In the genomic region with DNA sequence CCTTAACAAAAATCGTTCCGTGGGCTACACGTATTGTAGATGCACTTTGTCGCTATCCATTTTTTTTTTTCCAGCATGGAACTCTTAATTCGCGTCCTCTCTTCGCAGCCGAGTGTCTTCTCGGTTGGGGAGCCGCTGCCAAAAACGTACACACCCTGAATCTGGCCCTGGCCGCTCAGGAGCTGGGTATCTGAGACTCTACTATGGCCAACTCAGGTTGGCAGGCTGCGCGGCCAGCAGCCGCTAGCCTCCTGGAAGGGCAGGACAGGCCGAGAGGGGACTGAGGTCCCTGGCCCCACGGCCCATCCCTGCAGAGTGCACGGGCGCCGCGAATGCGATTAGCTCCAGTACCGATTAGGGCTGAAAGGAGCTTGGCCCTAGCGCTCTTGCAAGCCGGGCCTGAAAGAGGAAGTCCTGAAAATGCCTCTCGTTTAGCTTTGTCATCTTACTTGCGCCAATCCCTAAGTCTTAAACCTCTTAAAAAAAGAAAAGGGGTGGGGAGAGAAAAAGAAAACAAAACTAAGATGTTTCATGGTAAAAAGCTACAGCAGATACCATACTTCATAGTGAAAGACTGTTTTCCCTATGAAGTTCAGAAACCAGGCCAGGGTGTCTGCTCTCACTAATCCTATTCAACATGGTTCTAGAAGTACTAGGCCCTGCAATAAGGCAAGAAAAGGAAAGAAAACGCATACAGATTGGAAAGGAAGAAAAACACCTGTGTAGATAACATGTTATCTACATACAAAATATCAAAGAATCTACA, we compare ENCODE assay signal across 8 cellular contexts.
A peak's percentile ranks its signal among the peaks of the same experiment; 100 is the strongest.
DNase-seq lines count a peak whose midpoint lies in the region; ATAC-seq, FAIRE-seq and TF ChIP-seq lines count a peak whose summit lies in the region.

No MANE protein-coding gene starts in this region.

- TF ChIP-seq POLR2A in GM18951 (IDR thresholded peaks at IDR 0.05; ENCODE audit: extremely low read depth, insufficient read depth, insufficient read length) (peak; percentile 62), GM12878 (IDR thresholded peaks at IDR 0.05; ENCODE audit: low read depth, low read length) (peak; percentile 92)

- H3K4me2 ChIP-seq in GM12878 (ENCODE audit: control insufficient read depth, insufficient read depth), result peak overlapping the region; percentile 95

- H3K27me3 ChIP-seq in GM12878 (replicated peaks in 1 of 2; ENCODE audit: control insufficient read depth in 2 of 2, insufficient read depth in 2 of 2, low read length in 1 of 2), result no peaks in the 10 kb centered on the region; a peak in 1 of 4 replicates

- POLR2A ChIA-PET in GM12878 (lab: Charles Lee), result interaction anchor here (0.6 to 2.4 kb wide), 10 partner anchors 13 to 1786 kb away, joined by 3 to 18 read pairs (median 4); a partner anchor contains a TSS

- no peaks in the 10 kb centered on the region for H4K20me1 ChIP-seq in GM12878 (ENCODE audit: control insufficient read depth, insufficient read depth)

- 2% methylated on average over 28 of the region's 28 CpGs for WGBS in GM12878 (ENCODE audit: insufficient coverage, insufficient replicate concordance, low lambda C conversion rate, missing lambda C conversion rate)

- peak; percentile 53 for ATAC-seq in HG03139 (IDR thresholded peaks at IDR 0.05; ENCODE audit: unreplicated experiment)
- peak; percentile 85 for ATAC-seq in GM12878

- FAIRE-seq in GM12878 (lab: Jason Lieb, UNC), result no peak

- intact Hi-C loops in GM12878 (cut with micrococcal nuclease; ENCODE audit: unreplicated experiment), result loop anchor here (1.0 to 5.0 kb wide), 6 partner anchors 62 to 266 kb away; a partner anchor contains a TSS

- no peaks in the 10 kb centered on the region for H3K36me3 ChIP-seq in GM12878 (ENCODE audit: control insufficient read depth in 2 of 2, insufficient read depth in 2 of 2, low read length in 1 of 2)

- BruUV-seq in GM12878 (replicated peaks; lab: Mats Ljungman, UMichigan), result no TSS peak

- peak overlapping the region; percentile 77 for H3K4me3 ChIP-seq in GM12878

- peak overlapping the region; percentile 90 for H3K27ac ChIP-seq in GM12878 (ENCODE audit: control insufficient read depth, insufficient read depth)

- in situ Hi-C loops in ACHN (cut with HindIII; ENCODE audit: low pct_ligation_motif_present, low pct_unique_long_range_greater_than_20kb, low sequenced_read_pairs) (no loop called here), GM18951 (cut with MboI; ENCODE audit: low sequenced_read_pairs, unreplicated experiment) (no loop called here), GM12878 (cut with MboI) (no loop called here)

- RAD21 ChIA-PET in GM12878 (lab: Charles Lee; ENCODE audit: unreplicated experiment), result interaction anchor here (0.6 to 4.9 kb wide), 16 partner anchors 37 to 317 kb away, joined by 3 to 38 read pairs (median 6); a partner anchor contains a TSS

- H3K79me2 ChIP-seq in GM12878 (ENCODE audit: control insufficient read depth, insufficient read depth, low read length), result peaks cover 7% of the 10 kb centered on the region

- peaks cover 9% of the 10 kb centered on the region for H3K4me1 ChIP-seq in GM12878 (ENCODE audit: control insufficient read depth, insufficient read depth, low read length)

- CTCF ChIA-PET in GM12878 (lab: Yijun Ruan, JAX), result interaction anchor here (0.7 to 4.7 kb wide), 28 partner anchors 10 to 389 kb away, joined by 3 to 40 read pairs (median 4); a partner anchor contains a TSS

- SMC1A ChIA-PET in GM12878 (lab: Charles Lee; ENCODE audit: uncharacterized antibody, unreplicated experiment), result interaction anchor here (0.8 to 2.1 kb wide), 17 partner anchors 23 to 406 kb away, joined by 3 to 7 read pairs (median 4); a partner anchor contains a TSS

- no peak for TF ChIP-seq CTCF in GM12878 (IDR thresholded peaks at IDR 0.05 in 2 of 3, conservative IDR thresholded peaks at IDR 0.05 in 1 of 3; ENCODE audit: control insufficient read depth in 2 of 3, extremely low read depth in 1 of 3, insufficient read depth in 1 of 3, low read depth in 3 of 3, low read length in 3 of 3)

- peak overlapping the region; percentile 77 for H2AFZ ChIP-seq in GM12878 (ENCODE audit: control insufficient read depth, low read depth, low read length)

- no peak for TF ChIP-seq RAD21 in GM12878 (IDR thresholded peaks at IDR 0.05; ENCODE audit: insufficient read depth, low read depth, low read length)

- peak overlapping the region; percentile 81 for H3K9ac ChIP-seq in GM12878 (ENCODE audit: control insufficient read depth, insufficient read depth, low read length)

- DNase-seq in ACHN, result peak; percentile 30
- DNase-seq in T-helper 2 cell, result peak; percentile 16 to 92 (median 45)
- DNase-seq in GM12878 (ENCODE audit: low read depth, low spot score), result peak; percentile 77
- peak; percentile 31 for DNase-seq in iPS-NIHi11 (ENCODE audit: low spot score)
- DNase-seq in stimulated activated CD4-positive, alpha-beta T cell treated with anti-CD3 and anti-CD28 coated beads, Interleukin-12 subunit alpha, Interleukin-12 subunit beta, amount 100 ng/mL, for 48 hours (ENCODE audit: low read depth in 2 of 3, low spot score in 1 of 3), result peak in 2 of 3 donors; percentile 19 to 45
- DNase-seq in NCI-H1694 treated with DMSO at 0.1 percent for 48 hours (lab: John Stamatoyannopoulos, UW), result no peak

- TF ChIP-seq EP300 in GM12878 (IDR thresholded peaks at IDR 0.05; ENCODE audit: borderline replicate concordance in 1 of 2, control insufficient read depth in 1 of 2, low read depth in 2 of 2, low read length in 2 of 2), result no peak

- H3K9me3 ChIP-seq in GM12878 (replicated peaks; ENCODE audit: control insufficient read depth, insufficient read depth, low read length), result no peaks in the 10 kb centered on the region; the same call in 1 of the 3 replicates

TF ChIP-seq in GM12878, 131 proteins besides CTCF, POLR2A, EP300 and RAD21 (continues in another document):
- no peak for TF ChIP-seq ESRRA (IDR thresholded peaks at IDR 0.05; ENCODE audit: low read length)
- no peak for TF ChIP-seq ZNF622 (IDR thresholded peaks at IDR 0.05)
- no peak for TF ChIP-seq JUNB (IDR thresholded peaks at IDR 0.05)
- TF ChIP-seq, protein P1, sequence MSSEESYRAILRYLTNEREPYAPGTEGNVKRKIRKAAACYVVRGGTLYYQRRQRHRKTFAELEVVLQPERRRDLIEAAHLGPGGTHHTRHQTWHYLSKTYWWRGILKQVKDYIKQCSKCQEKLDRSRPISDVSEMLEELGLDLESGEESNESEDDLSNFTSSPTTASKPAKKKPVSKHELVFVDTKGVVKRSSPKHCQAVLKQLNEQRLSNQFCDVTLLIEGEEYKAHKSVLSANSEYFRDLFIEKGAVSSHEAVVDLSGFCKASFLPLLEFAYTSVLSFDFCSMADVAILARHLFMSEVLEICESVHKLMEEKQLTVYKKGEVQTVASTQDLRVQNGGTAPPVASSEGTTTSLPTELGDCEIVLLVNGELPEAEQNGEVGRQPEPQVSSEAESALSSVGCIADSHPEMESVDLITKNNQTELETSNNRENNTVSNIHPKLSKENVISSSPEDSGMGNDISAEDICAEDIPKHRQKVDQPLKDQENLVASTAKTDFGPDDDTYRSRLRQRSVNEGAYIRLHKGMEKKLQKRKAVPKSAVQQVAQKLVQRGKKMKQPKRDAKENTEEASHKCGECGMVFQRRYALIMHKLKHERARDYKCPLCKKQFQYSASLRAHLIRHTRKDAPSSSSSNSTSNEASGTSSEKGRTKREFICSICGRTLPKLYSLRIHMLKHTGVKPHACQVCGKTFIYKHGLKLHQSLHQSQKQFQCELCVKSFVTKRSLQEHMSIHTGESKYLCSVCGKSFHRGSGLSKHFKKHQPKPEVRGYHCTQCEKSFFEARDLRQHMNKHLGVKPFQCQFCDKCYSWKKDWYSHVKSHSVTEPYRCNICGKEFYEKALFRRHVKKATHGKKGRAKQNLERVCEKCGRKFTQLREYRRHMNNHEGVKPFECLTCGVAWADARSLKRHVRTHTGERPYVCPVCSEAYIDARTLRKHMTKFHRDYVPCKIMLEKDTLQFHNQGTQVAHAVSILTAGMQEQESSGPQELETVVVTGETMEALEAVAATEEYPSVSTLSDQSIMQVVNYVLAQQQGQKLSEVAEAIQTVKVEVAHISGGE (CRISPR knock-in tag; IDR thresholded peaks at IDR 0.05), result no peak
- no peak for TF ChIP-seq NR2F1 (conservative IDR thresholded peaks at IDR 0.05)
- no peak for TF ChIP-seq YY1 (IDR thresholded peaks at IDR 0.05; ENCODE audit: low read depth, low read length)
- TF ChIP-seq, protein P2, sequence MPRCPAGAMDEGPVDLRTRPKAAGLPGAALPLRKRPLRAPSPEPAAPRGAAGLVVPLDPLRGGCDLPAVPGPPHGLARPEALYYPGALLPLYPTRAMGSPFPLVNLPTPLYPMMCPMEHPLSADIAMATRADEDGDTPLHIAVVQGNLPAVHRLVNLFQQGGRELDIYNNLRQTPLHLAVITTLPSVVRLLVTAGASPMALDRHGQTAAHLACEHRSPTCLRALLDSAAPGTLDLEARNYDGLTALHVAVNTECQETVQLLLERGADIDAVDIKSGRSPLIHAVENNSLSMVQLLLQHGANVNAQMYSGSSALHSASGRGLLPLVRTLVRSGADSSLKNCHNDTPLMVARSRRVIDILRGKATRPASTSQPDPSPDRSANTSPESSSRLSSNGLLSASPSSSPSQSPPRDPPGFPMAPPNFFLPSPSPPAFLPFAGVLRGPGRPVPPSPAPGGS (IDR thresholded peaks at IDR 0.05; ENCODE audit: borderline replicate concordance, insufficient read depth, low read depth, low read length, poor library complexity, severe bottlenecking), result no peak
- TF ChIP-seq GABPA (IDR thresholded peaks at IDR 0.05; ENCODE audit: low read depth), result no peak
- no peak; the same call in 2 of the 3 replicates for TF ChIP-seq POU2F2 (IDR thresholded peaks at IDR 0.05; ENCODE audit: borderline replicate concordance, low read depth, low read length)
- TF ChIP-seq MTA3 (IDR thresholded peaks at IDR 0.05; ENCODE audit: borderline replicate concordance, low read length), result no peak
- TF ChIP-seq, protein P3, sequence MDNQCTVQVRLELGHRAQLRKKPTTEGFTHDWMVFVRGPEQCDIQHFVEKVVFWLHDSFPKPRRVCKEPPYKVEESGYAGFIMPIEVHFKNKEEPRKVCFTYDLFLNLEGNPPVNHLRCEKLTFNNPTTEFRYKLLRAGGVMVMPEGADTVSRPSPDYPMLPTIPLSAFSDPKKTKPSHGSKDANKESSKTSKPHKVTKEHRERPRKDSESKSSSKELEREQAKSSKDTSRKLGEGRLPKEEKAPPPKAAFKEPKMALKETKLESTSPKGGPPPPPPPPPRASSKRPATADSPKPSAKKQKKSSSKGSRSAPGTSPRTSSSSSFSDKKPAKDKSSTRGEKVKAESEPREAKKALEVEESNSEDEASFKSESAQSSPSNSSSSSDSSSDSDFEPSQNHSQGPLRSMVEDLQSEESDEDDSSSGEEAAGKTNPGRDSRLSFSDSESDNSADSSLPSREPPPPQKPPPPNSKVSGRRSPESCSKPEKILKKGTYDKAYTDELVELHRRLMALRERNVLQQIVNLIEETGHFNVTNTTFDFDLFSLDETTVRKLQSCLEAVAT (IDR thresholded peaks at IDR 0.05), result peak; percentile 57
- peak; percentile 36; the same call in 1 of the 2 replicates for TF ChIP-seq MXI1 (IDR thresholded peaks at IDR 0.05; ENCODE audit: low read depth, low read length)
- TF ChIP-seq CBFB (IDR thresholded peaks at IDR 0.05; ENCODE audit: low read depth), result no peak
